In genomic region chr12:68245071-68246021, GRCh38 we compare ENCODE assay signal across 15 cellular contexts. TPM values are rescaled to one million over a fixed set of nuclear protein-coding genes. Genes with fewer than 3 reads are reported as not detected.
DNase-seq lines count a peak whose midpoint lies in the region; TF ChIP-seq lines count a peak whose summit lies in the region.
"Had no signal": no experiment of that assay in that cellular context is flagged by ENCODE, and none has a peak within 500 bp of the region (broad histone marks: within the 10 kb centered on the region; RNA-seq: fewer than 3 reads in every experiment).

No MANE protein-coding gene starts in this region.

- H3K36me3 ChIP-seq in fibroblast of lung (ENCODE audit: control insufficient read depth, insufficient read depth, low read length) (no peaks in the 10 kb centered on the region), neural progenitor cell (no peaks in the 10 kb centered on the region), urinary bladder (ENCODE audit: insufficient read depth) (no peaks in the 10 kb centered on the region), ascending aorta (no peaks in the 10 kb centered on the region)

- H3K27me3 Mint-ChIP-seq in neural progenitor cell (ENCODE audit: insufficient read depth, low read depth), result peaks cover 2% of the 10 kb centered on the region

- no peak overlapping the region for H3K9ac ChIP-seq in fibroblast of lung (ENCODE audit: insufficient read depth, low read length)
- no peak overlapping the region for H3K9ac ChIP-seq in neural progenitor cell

- intact Hi-C loops in ascending aorta (cut with DNase I), result no loop called here

- no peaks in the 10 kb centered on the region for H3K36me3 Mint-ChIP-seq in neural progenitor cell

- H3K4me3 ChIP-seq in fibroblast of lung (replicated peaks in 1 of 4; ENCODE audit: control extremely low read depth in 1 of 4, insufficient read depth in 1 of 4, low read depth in 3 of 4, low read length in 4 of 4) (peak overlapping the region in 2 of 4 experiments; percentile 23 to 49), neural progenitor cell (peak overlapping the region; percentile 3), urinary bladder (ENCODE audit: low read depth, low read length) (peak overlapping the region; percentile 15), ascending aorta (peak overlapping the region in 1 of 2 donors; percentile 43)

- no peaks in the 10 kb centered on the region for H3K9me3 ChIP-seq in fibroblast of lung (ENCODE audit: control insufficient read depth, insufficient read depth, low read depth, low read length)
- H3K9me3 ChIP-seq in neural progenitor cell (ENCODE audit: low read depth), result no peaks in the 10 kb centered on the region
- H3K9me3 ChIP-seq in ascending aorta, result no peaks in the 10 kb centered on the region

- H3K9me3 Mint-ChIP-seq in neural progenitor cell, result peaks cover 15% of the 10 kb centered on the region

- H3K79me2 ChIP-seq in fibroblast of lung (ENCODE audit: control insufficient read depth, insufficient read depth, low read length) (no peaks in the 10 kb centered on the region), neural progenitor cell (ENCODE audit: low read depth) (no peaks in the 10 kb centered on the region)

- no peak overlapping the region for H3K27ac ChIP-seq in fibroblast of lung (ENCODE audit: insufficient read depth, low read length)
- peak overlapping the region; percentile 78 for H3K27ac ChIP-seq in neural progenitor cell
- H3K27ac ChIP-seq in urinary bladder (ENCODE audit: low read depth), result no peak overlapping the region
- H3K27ac ChIP-seq in ascending aorta, result no peak overlapping the region

- H3K27me3 ChIP-seq in fibroblast of lung (ENCODE audit: control insufficient read depth, insufficient read depth, low read length) (no peaks in the 10 kb centered on the region), neural progenitor cell (peaks cover 9% of the 10 kb centered on the region), ascending aorta (no peaks in the 10 kb centered on the region)

- peak; percentile 26 for DNase-seq in NCI-H2227 treated with DMSO at 0.1 percent for 48 hours (lab: John Stamatoyannopoulos, UW)
- DNase-seq in NCI-H2227 (lab: John Stamatoyannopoulos, UW; ENCODE audit: unreplicated experiment), result no peak
- DNase-seq in fibroblast of lung (ENCODE audit: low read depth in 2 of 2), result peak; percentile 62 to 63
- peak; percentile 47 for DNase-seq in neural progenitor cell (ENCODE audit: low spot score)
- DNase-seq in activated CD4-positive, alpha-beta T cell treated with anti-CD3 and anti-CD28 coated beads for 1 hour, result no peak
- no peak for DNase-seq in NCI-H2107 treated with DMSO at 0.1 percent for 48 hours (lab: John Stamatoyannopoulos, UW; ENCODE audit: unreplicated experiment)
- DNase-seq in ascending aorta (ENCODE audit: low spot score in 2 of 2), result no peak
- DNase-seq: 8988T; activated CD8-positive, alpha-beta memory T cell treated with anti-CD3 and anti-CD28 coated beads, Interleukin-2, amount 50 U/mL, for 48 hours; NCI-H226; stimulated activated CD4-positive, alpha-beta T cell treated with anti-CD3 and anti-CD28 coated beads, Interleukin-2, amount 100 ng/mL, for 48 hours; stimulated activated naive CD4-positive, alpha-beta T cell treated with Interleukin-2 at 50 U/mL for 16 hours had no signal

- no peak for TF ChIP-seq CTCF in fibroblast of lung (conservative IDR thresholded peaks at IDR 0.05 in 1 of 2, IDR thresholded peaks at IDR 0.05 in 1 of 2; ENCODE audit: low read depth in 1 of 2, low read length in 2 of 2)
- TF ChIP-seq CTCF in neural progenitor cell (IDR thresholded peaks at IDR 0.05), result no peak
- no peak for TF ChIP-seq CTCF in ascending aorta (IDR thresholded peaks at IDR 0.05)

- peak overlapping the region; percentile 50 for H3K4me3 Mint-ChIP-seq in neural progenitor cell
- H3K4me3 Mint-ChIP-seq: neural crest cell had no signal

- 17% methylated on average over 7 of the region's 7 CpGs for WGBS in urinary bladder

- peaks cover 27% of the 10 kb centered on the region for H3F3A ChIP-seq in neural progenitor cell (ENCODE audit: low read depth)

- H3K27ac Mint-ChIP-seq in neural progenitor cell, result peak overlapping the region; percentile 80

- H2AFZ ChIP-seq in fibroblast of lung (ENCODE audit: low read length) (peak overlapping the region; percentile 5), neural progenitor cell (replicated peaks) (peak overlapping the region; percentile 81)

- H4K20me1 ChIP-seq in fibroblast of lung (ENCODE audit: control insufficient read depth, extremely low read depth, insufficient read depth, low read length) (no peaks in the 10 kb centered on the region), neural progenitor cell (ENCODE audit: low read depth) (no peaks in the 10 kb centered on the region)

- peaks cover 41% of the 10 kb centered on the region for H3K4me1 Mint-ChIP-seq in neural progenitor cell

- H3K4me1 ChIP-seq in fibroblast of lung (ENCODE audit: control insufficient read depth, extremely low read depth, insufficient read depth, low read length), result peaks cover 4% of the 10 kb centered on the region
- H3K4me1 ChIP-seq in neural progenitor cell, result peaks cover 32% of the 10 kb centered on the region
- no peaks in the 10 kb centered on the region for H3K4me1 ChIP-seq in urinary bladder (ENCODE audit: insufficient read depth)
- H3K4me1 ChIP-seq in ascending aorta, result no peaks in the 10 kb centered on the region

- peak overlapping the region; percentile 28 for H3K4me2 ChIP-seq in fibroblast of lung (ENCODE audit: extremely low read depth, insufficient read depth, low read length)
- peak overlapping the region; percentile 63 for H3K4me2 ChIP-seq in neural progenitor cell

RNA-seq across cellular contexts. Expression of gene IL22, which starts 8.1 kb away (rescaled TPM):
- total RNA-seq in fibroblast of lung (not detected in 2 replicates), neural progenitor cell (ENCODE audit: low replicate concordance) (not detected in 2 replicates), urinary bladder (not detected), ascending aorta (not detected)
- polyA plus RNA-seq in fibroblast of lung (not detected in 2 replicates), urinary bladder (not detected)
- polyA plus RNA-seq in fibroblast of lung (2012), result not detected in 2 replicates
- polyA minus RNA-seq in fibroblast of lung (ENCODE audit: low replicate concordance), result not detected in 2 replicates
- total RNA-seq: neural crest cell, RPMI7951 had no signal

RNA-seq across cellular contexts. Expression of gene IL26, which starts 19.7 kb away (rescaled TPM):
- 0.26 TPM in 1 of 2 replicates, not detected in the other for total RNA-seq in fibroblast of lung
- polyA plus RNA-seq in fibroblast of lung, result 0.07 TPM in 1 of 2 replicates, not detected in the other
- not detected in 2 replicates for polyA plus RNA-seq in fibroblast of lung (2012)
- not detected in 2 replicates for polyA minus RNA-seq in fibroblast of lung (ENCODE audit: low replicate concordance)
- total RNA-seq in neural progenitor cell (ENCODE audit: low replicate concordance), result not detected in 2 replicates
- total RNA-seq in urinary bladder, result not detected
- 0.10 TPM for polyA plus RNA-seq in urinary bladder
- total RNA-seq in ascending aorta, result not detected
- total RNA-seq: neural crest cell, RPMI7951 had no signal

Comparison
In these comparisons a context has a peak if more than half of its experiments do, and no peak if none do; other contexts are left out.
1. DNase-seq: peak in NCI-H2227 treated with DMSO at 0.1 percent for 48 hours (single experiment), fibroblast of lung (2 of 2) and neural progenitor cell (single experiment); none in NCI-H2227 (single experiment), activated CD4-positive, alpha-beta T cell treated with anti-CD3 and anti-CD28 coated beads for 1 hour (single experiment), NCI-H2107 treated with DMSO at 0.1 percent for 48 hours (single experiment) and ascending aorta (0 of 2).